Comparison of ENCODE assay signal across 24 cellular contexts in genomic region chr10:3528271-3528670, GRCh38.
DNase-seq lines count a peak whose midpoint lies in the region; ATAC-seq, FAIRE-seq and TF ChIP-seq lines count a peak whose summit lies in the region.
"Had no signal": no experiment of that assay in that cellular context is flagged by ENCODE, and none has a peak within 500 bp of the region (broad histone marks: within the 10 kb centered on the region; RNA-seq: fewer than 3 reads in every experiment).

No MANE protein-coding gene starts in this region.

- H3K4me1 ChIP-seq in GM23248 (ENCODE audit: insufficient read depth) (peaks cover 48% of the 10 kb centered on the region), smooth muscle cell (ENCODE audit: low read depth) (peaks cover 11% of the 10 kb centered on the region)
- H3K4me1 ChIP-seq in effector memory CD4-positive, alpha-beta T cell (ENCODE audit: control insufficient read depth, insufficient read depth, low read length, poor library complexity, severe bottlenecking): no peaks in the 10 kb centered on the region
- H3K4me1 ChIP-seq: HAP-1, testis had no signal

- H3K27ac ChIP-seq in GM23248 (peak overlapping the region; percentile 97), smooth muscle cell (ENCODE audit: low read depth) (peak overlapping the region; percentile 88)
- no peak overlapping the region for H3K27ac ChIP-seq in effector memory CD4-positive, alpha-beta T cell (ENCODE audit: insufficient read depth, low read length, poor library complexity, severe bottlenecking)
- H3K27ac ChIP-seq: KMS-11, ovary, testis had no signal

- H3K4me3 ChIP-seq in GM23248: peak overlapping the region; percentile 36; the same call in 1 of the 2 replicates
- H3K4me3 ChIP-seq in cardiac fibroblast (replicated peaks in 1 of 2; ENCODE audit: low read depth in 2 of 2, low read length in 2 of 2): no peak overlapping the region
- no peak overlapping the region for H3K4me3 ChIP-seq in fibroblast of villous mesenchyme (ENCODE audit: low read depth, low read length)
- H3K4me3 ChIP-seq in smooth muscle cell: no peak overlapping the region
- no peak overlapping the region for H3K4me3 ChIP-seq in effector memory CD4-positive, alpha-beta T cell (ENCODE audit: insufficient read depth, low read depth, low read length, poor library complexity, severe bottlenecking)
- H3K4me3 ChIP-seq: HAP-1, ovary, testis had no signal

- no peaks in the 10 kb centered on the region for H4K20me1 ChIP-seq in GM23248 (ENCODE audit: insufficient read depth)
- H4K20me1 ChIP-seq in smooth muscle cell (ENCODE audit: low read depth): no peaks in the 10 kb centered on the region

- no peak for ATAC-seq in GM21423 (IDR thresholded peaks at IDR 0.05; ENCODE audit: unreplicated experiment)
- ATAC-seq: activated CD4-positive, CD25-positive, alpha-beta regulatory T cell treated with anti-CD3 and anti-CD28 coated beads, Interleukin-2, amount 50 U/mL, for 24 hours; activated naive CD8-positive, alpha-beta T cell treated with anti-CD3 and anti-CD28 coated beads, Interleukin-2, amount 50 U/mL, for 24 hours; CD8-positive, alpha-beta T cell; natural killer cell; right cardiac atrium had no signal

- no peaks in the 10 kb centered on the region for H3K9me3 ChIP-seq in GM23248 (ENCODE audit: low read depth)
- no peaks in the 10 kb centered on the region for H3K9me3 ChIP-seq in smooth muscle cell (replicated peaks; ENCODE audit: low read depth)
- no peaks in the 10 kb centered on the region for H3K9me3 ChIP-seq in effector memory CD4-positive, alpha-beta T cell (ENCODE audit: control insufficient read depth, low read length)
- H3K9me3 ChIP-seq: HAP-1, ovary, testis had no signal

- TF ChIP-seq CTCF in cardiac fibroblast (IDR thresholded peaks at IDR 0.05; ENCODE audit: low read depth, low read length): no peak
- TF ChIP-seq CTCF in fibroblast of villous mesenchyme (IDR thresholded peaks at IDR 0.05; ENCODE audit: insufficient read depth, low read depth, low read length): no peak
- no peak for TF ChIP-seq CTCF in smooth muscle cell (IDR thresholded peaks at IDR 0.05; ENCODE audit: borderline replicate concordance, insufficient read depth, poor library complexity, severe bottlenecking)
- TF ChIP-seq CTCF in D721Med (IDR thresholded peaks at IDR 0.05; ENCODE audit: insufficient read depth, missing control alignments): no peak

- H3K79me2 ChIP-seq in GM23248 (ENCODE audit: insufficient read depth) (no peaks in the 10 kb centered on the region), smooth muscle cell (ENCODE audit: low read depth) (no peaks in the 10 kb centered on the region)

- in situ Hi-C loops in GM23248 (cut with MboI): loop anchor here (25.0 kb wide), 1 partner anchor 234 kb away; no protein-coding TSS in a partner anchor

- H3K27me3 ChIP-seq in GM23248 (replicated peaks; ENCODE audit: insufficient read depth): no peaks in the 10 kb centered on the region
- no peaks in the 10 kb centered on the region for H3K27me3 ChIP-seq in smooth muscle cell (ENCODE audit: low read depth)
- no peaks in the 10 kb centered on the region for H3K27me3 ChIP-seq in effector memory CD4-positive, alpha-beta T cell (replicated peaks; ENCODE audit: control insufficient read depth, insufficient read depth, low read length, poor library complexity, severe bottlenecking)
- H3K27me3 ChIP-seq: ovary, testis had no signal

- H3K36me3 ChIP-seq in GM23248 (ENCODE audit: low read depth) (no peaks in the 10 kb centered on the region), smooth muscle cell (ENCODE audit: low read depth) (no peaks in the 10 kb centered on the region)
- H3K36me3 ChIP-seq in effector memory CD4-positive, alpha-beta T cell (ENCODE audit: control insufficient read depth, insufficient read depth, low read length): no peaks in the 10 kb centered on the region
- H3K36me3 ChIP-seq: HAP-1, ovary had no signal

- FAIRE-seq in D721Med (lab: Jason Lieb, UNC): no peak
- FAIRE-seq: endothelial cell of umbilical vein, G401.6, HTR-8/SVneo had no signal

- H3K9me2 ChIP-seq in GM23248 (ENCODE audit: insufficient read depth): no peaks in the 10 kb centered on the region

- WGBS in GM23248 (ENCODE audit: low coverage in 1 of 2, low lambda C conversion rate in 2 of 2, missing lambda C conversion rate in 2 of 2), 2 experiments: 25 to 33% methylated on average over 3 of the region's 3 CpGs
- 78% methylated on average over 3 of the region's 3 CpGs for WGBS in smooth muscle cell (ENCODE audit: low lambda C conversion rate)

- H3F3A ChIP-seq in GM23248 (ENCODE audit: insufficient read depth) (peaks cover 56% of the 10 kb centered on the region), smooth muscle cell (ENCODE audit: low read depth) (peaks cover 20% of the 10 kb centered on the region)

- peak; percentile 64 for DNase-seq in GM23248
- peak; percentile 31 to 34 for DNase-seq in cardiac fibroblast (ENCODE audit: low read depth in 2 of 2)
- peak; percentile 48 for DNase-seq in fibroblast of villous mesenchyme (ENCODE audit: low read depth)
- no peak for DNase-seq in smooth muscle cell (lab: John Stamatoyannopoulos, UW; ENCODE audit: unreplicated experiment)
- no peak for DNase-seq in effector memory CD4-positive, alpha-beta T cell
- DNase-seq in NCI-H748 (lab: John Stamatoyannopoulos, UW; ENCODE audit: unreplicated experiment): no peak
- DNase-seq in D721Med (ENCODE audit: insufficient read length, low spot score): no peak
- DNase-seq: activated CD4-positive, alpha-beta memory T cell treated with anti-CD3 and anti-CD28 coated beads, Interleukin-2, amount 10 ng/mL, durations not matched to agents 7 days and 5 days; activated effector memory CD4-positive, alpha-beta T cell treated with Interleukin-2 at 50 U/mL for 16 hours; activated naive CD8-positive, alpha-beta T cell treated with anti-CD3 and anti-CD28 coated beads, Interleukin-2, amount 50 U/mL, for 24 hours; CD8-positive, alpha-beta T cell; natural killer cell; NCI-H1694; NCI-H748 treated with DMSO at 0.1 percent for 48 hours; ovary; right cardiac atrium; testis had no signal

- H3K4me2 ChIP-seq in GM23248 (ENCODE audit: unreplicated experiment) (peak overlapping the region; percentile 75), smooth muscle cell (peak overlapping the region; percentile 38)
- H3K4me2 ChIP-seq: KMS-11 had no signal

- H2AFZ ChIP-seq in GM23248: no peak overlapping the region
- H2AFZ ChIP-seq in smooth muscle cell (ENCODE audit: low read depth): no peak overlapping the region

- H3K9ac ChIP-seq in GM23248 (peak overlapping the region; percentile 79), smooth muscle cell (ENCODE audit: low read depth) (no peak overlapping the region)
- H3K9ac ChIP-seq: KMS-11 had no signal

Comparison
In these comparisons a context has a peak if more than half of its experiments do, and no peak if none do; other contexts are left out.
1. DNase-seq: peak in GM23248 (single experiment), cardiac fibroblast (2 of 2) and fibroblast of villous mesenchyme (single experiment); none in smooth muscle cell (single experiment), effector memory CD4-positive, alpha-beta T cell (0 of 3), NCI-H748 (single experiment) and D721Med (single experiment).